31 cellular contexts compared by ENCODE assay signal in the genomic region with DNA sequence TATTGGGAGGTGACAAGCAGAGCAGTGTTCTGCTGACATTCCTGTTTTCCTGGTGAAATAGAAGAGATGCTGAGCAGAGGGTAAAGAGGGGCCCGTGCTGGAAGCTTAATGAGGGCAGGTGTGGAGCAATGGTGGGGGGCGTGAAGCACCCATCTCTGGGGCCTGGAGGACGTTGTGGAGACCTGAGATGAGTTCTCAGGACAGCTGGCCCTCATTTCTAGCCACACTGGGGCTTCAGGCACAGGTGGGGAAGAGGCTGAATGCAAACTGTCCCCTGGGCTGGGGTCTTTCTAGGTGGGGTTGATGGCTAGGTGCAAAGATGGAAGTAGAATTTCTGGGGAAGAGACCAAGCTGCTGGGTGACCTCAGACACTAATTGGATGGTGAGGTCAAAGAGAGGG.
"Had no signal": no experiment of that assay in that cellular context is flagged by ENCODE, and none has a peak within 500 bp of the region (broad histone marks: within the 10 kb centered on the region; RNA-seq: fewer than 3 reads in every experiment).

No MANE protein-coding gene starts in this region.

- H3K27me3 ChIP-seq: neutrophil, pancreas, right atrium auricular region, right lobe of liver, suprapubic skin, testis, tibial artery, transverse colon, upper lobe of right lung, uterus had no signal

- H3K9me3 ChIP-seq: neutrophil, pancreas, prostate gland, right atrium auricular region, right lobe of liver, suprapubic skin, testis, tibial artery, transverse colon, upper lobe of right lung, uterus had no signal

- H3K4me3 ChIP-seq: pancreas, prostate gland, right atrium auricular region, right lobe of liver, skin epidermis, smooth muscle cell, spleen, suprapubic skin, testis, tibial artery, transverse colon, upper lobe of right lung, uterus had no signal

- H3K4me3 Mint-ChIP-seq: naive thymus-derived CD8-positive, alpha-beta T cell; natural killer cell treated with Interleukin-12 subunit alpha and Interleukin-12 subunit beta and Interleukin-15 and Interleukin-18, amount 100 ng/mL, for 72 hours; nephron progenitor cell; neural crest cell; stimulated activated memory B cell treated with anti-CD40 and anti-IgM and Interleukin-4, amounts not matched to agents 10 μg/mL and 1 μg/mL and 100 μg/mL, for 72 hours; stimulated activated naive CD8-positive, alpha-beta T cell treated with anti-CD3 and anti-CD28 coated beads, Interleukin-15, amount 100 ng/mL, for 72 hours; type B pancreatic cell had no signal

- ATAC-seq: naive thymus-derived CD8-positive, alpha-beta T cell; natural killer cell treated with Interleukin-12 subunit alpha and Interleukin-12 subunit beta and Interleukin-15 and Interleukin-18, amount 100 ng/mL, for 72 hours; pancreas; right lobe of liver; stimulated activated memory B cell treated with anti-CD40 and anti-IgM and Interleukin-4, amounts not matched to agents 10 μg/mL and 1 μg/mL and 100 μg/mL, for 72 hours; stimulated activated naive CD8-positive, alpha-beta T cell treated with anti-CD3 and anti-CD28 coated beads, Interleukin-15, amount 100 ng/mL, for 72 hours; stimulated activated naive CD8-positive, alpha-beta T cell treated with anti-CD3 and anti-CD28 coated beads, Interleukin-15, Interleukin-2, amounts not matched to agents 100 U/mL and 50 U/mL, for 24 hours; upper lobe of right lung had no signal

- H3K36me3 ChIP-seq: neutrophil, pancreas, prostate gland, right atrium auricular region, right lobe of liver, spleen, suprapubic skin, tibial artery, transverse colon, upper lobe of right lung, uterus had no signal

- H3K36me3 Mint-ChIP-seq: natural killer cell treated with Interleukin-12 subunit alpha and Interleukin-12 subunit beta and Interleukin-15 and Interleukin-18, amount 100 ng/mL, for 72 hours; stimulated activated memory B cell treated with anti-CD40 and anti-IgM and Interleukin-4, amounts not matched to agents 10 μg/mL and 1 μg/mL and 100 μg/mL, for 72 hours; type B pancreatic cell had no signal

- H3K4me1 Mint-ChIP-seq: neural crest cell; stimulated activated memory B cell treated with anti-CD40 and anti-IgM and Interleukin-4, amounts not matched to agents 10 μg/mL and 1 μg/mL and 100 μg/mL, for 72 hours; stimulated activated naive CD8-positive, alpha-beta T cell treated with anti-CD3 and anti-CD28 coated beads, Interleukin-15, amount 100 ng/mL, for 72 hours had no signal

- H3K27ac ChIP-seq: neutrophil, pancreas, prostate gland, right atrium auricular region, right lobe of liver, skin epidermis, spleen, suprapubic skin, testis, tibial artery, transverse colon, upper lobe of right lung, uterus had no signal

- H3K4me1 ChIP-seq: pancreas, prostate gland, right atrium auricular region, right lobe of liver, spleen, suprapubic skin, testis, tibial artery, transverse colon, upper lobe of right lung, uterus had no signal

- H3K27ac Mint-ChIP-seq: naive thymus-derived CD8-positive, alpha-beta T cell; natural killer cell treated with Interleukin-12 subunit alpha and Interleukin-12 subunit beta and Interleukin-15 and Interleukin-18, amount 100 ng/mL, for 72 hours; stimulated activated memory B cell treated with anti-CD40 and anti-IgM and Interleukin-4, amounts not matched to agents 10 μg/mL and 1 μg/mL and 100 μg/mL, for 72 hours; stimulated activated naive CD8-positive, alpha-beta T cell treated with anti-CD3 and anti-CD28 coated beads, Interleukin-15, amount 100 ng/mL, for 72 hours; type B pancreatic cell had no signal

- DNase-seq: naive thymus-derived CD8-positive, alpha-beta T cell; nephron progenitor cell; nucleus accumbens; pancreas; retina; right lobe of liver; spleen; stimulated activated CD4-positive, alpha-beta T cell treated with anti-CD3 and anti-CD28 coated beads, Interleukin-12 subunit alpha, Interleukin-12 subunit beta, amount 100 ng/mL, for 4 hours; stimulated activated CD4-positive, alpha-beta T cell treated with anti-CD3 and anti-CD28 coated beads, Interleukin-1b, Interleukin-23, amount 100 ng/mL, for 48 hours; stimulated activated CD4-positive, alpha-beta T cell treated with anti-CD3 and anti-CD28 coated beads, Interleukin-4, amount 100 ng/mL, for 1 hour; stimulated activated CD4-positive, alpha-beta T cell treated with anti-CD3 and anti-CD28 coated beads, Interleukin-4, amount 100 ng/mL, for 4 hours; stimulated activated CD8-positive, alpha-beta memory T cell treated with anti-CD3 and anti-CD28 coated beads, Interleukin-4, amount 100 ng/mL, for 48 hours; stimulated activated naive CD4-positive, alpha-beta T cell; stimulated activated naive CD8-positive, alpha-beta T cell treated with anti-CD3 and anti-CD28 coated beads, Interleukin-15, amount 100 ng/mL, for 72 hours; stimulated activated naive CD8-positive, alpha-beta T cell treated with anti-CD3 and anti-CD28 coated beads, Interleukin-15, Interleukin-2, amounts not matched to agents 100 U/mL and 50 U/mL, for 24 hours; substantia nigra; testis; tibial artery; transverse colon; upper lobe of right lung; uterus had no signal

- H3K9me3 Mint-ChIP-seq: natural killer cell treated with Interleukin-12 subunit alpha and Interleukin-12 subunit beta and Interleukin-15 and Interleukin-18, amount 100 ng/mL, for 72 hours; neural crest cell; stimulated activated naive CD8-positive, alpha-beta T cell treated with anti-CD3 and anti-CD28 coated beads, Interleukin-15, amount 100 ng/mL, for 72 hours; type B pancreatic cell had no signal
